In the genomic region with DNA sequence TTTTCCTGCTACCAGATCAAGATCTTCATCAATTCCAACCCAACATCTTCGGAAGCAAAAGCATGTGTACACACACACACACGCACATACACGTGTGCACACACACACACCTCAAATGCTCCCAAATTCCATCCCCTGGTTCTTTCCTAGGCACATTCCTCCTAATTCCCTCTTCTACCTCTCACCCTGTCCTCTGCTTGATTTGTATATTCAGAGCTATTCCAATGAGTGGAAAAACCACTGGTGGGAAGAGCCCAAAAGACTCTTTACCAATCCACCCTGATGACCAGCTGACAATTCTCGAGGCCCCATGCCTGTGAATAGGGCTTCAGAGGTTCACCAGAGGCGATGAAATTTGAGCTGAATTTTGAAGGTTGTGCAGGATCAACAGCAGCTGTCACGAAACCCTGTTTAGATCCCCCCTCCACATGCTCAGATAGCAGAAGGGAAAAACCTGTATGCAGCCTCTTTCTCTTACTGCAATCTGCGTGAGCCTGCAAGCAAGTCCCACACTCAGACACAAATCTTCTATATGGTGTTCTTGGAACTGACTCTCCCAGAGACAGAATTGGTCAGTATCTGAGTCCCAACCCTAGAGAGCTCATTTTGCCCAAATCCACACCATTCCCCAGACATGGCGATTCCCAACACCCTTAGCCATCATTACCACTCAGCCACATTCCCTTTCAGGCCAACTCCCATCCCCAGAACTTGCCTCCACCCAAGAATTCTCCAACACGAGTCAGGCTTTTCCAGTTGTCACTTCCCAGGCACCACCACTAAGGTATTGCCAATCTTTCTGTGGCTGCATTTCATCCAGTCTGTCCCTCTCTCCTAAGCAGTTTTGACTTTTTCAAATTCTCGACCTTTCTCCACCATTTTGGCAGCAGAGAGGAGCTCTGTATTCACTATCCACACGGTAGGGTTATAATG, we compare ENCODE assay signal across 1 cellular context.
TF ChIP-seq lines count a peak whose summit lies in the region.

No MANE protein-coding gene starts in this region.

TF ChIP-seq in H1, 55 proteins besides CTCF, POLR2A, EP300 and RAD21:
- no peak for TF ChIP-seq CBX5 (IDR thresholded peaks at IDR 0.05; ENCODE audit: low read depth, low read length)
